In the genomic region with DNA sequence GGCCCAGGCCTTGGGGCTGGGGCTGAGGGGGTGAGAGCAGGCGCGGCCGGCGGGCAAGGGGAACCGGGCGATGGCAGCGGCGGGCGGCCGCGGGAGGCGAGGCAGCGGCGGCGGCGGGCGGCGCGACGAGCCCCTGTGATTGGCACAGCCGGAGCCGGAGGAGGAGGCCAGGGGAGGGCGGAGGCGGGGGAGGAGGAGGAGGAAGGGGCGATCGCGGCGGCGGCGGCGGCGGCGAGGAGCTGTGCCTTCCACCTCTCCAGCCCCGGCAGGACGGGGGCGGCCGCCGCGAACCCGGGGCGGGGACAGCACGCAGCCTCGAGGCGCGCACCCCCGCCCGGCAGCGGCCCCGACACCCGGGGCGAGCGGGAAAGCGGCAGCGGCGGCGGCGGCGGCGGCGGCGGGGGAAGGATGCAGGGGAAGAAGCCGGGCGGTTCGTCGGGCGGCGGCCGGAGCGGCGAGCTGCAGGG, we compare ENCODE assay signal across 8 cellular contexts. TPM values are rescaled to one million over a fixed set of nuclear protein-coding genes. Genes with fewer than 3 reads are reported as not detected.
A peak's percentile ranks its signal among the peaks of the same experiment; 100 is the strongest.
DNase-seq lines count a peak whose midpoint lies in the region; ATAC-seq, FAIRE-seq and TF ChIP-seq lines count a peak whose summit lies in the region.

A gene (plus strand): TSS at position 208 of the 467 bp plus-strand sequence.

- H3K27me3 ChIP-seq in H1 (replicated peaks in 1 of 4; ENCODE audit: control insufficient read depth in 3 of 4, extremely low read depth in 1 of 4, insufficient read depth in 3 of 4, low read length in 3 of 4) = peaks cover 0 to 11% (median 10%) of the 10 kb centered on the region in 4 experiments; a peak in 5 of 7 replicates

- CTCF ChIA-PET in activated CD4-positive, alpha-beta memory T cell treated with anti-CD3 and anti-CD28 coated beads for 36 hours (lab: Charles Lee) = interaction anchor here (0.7 to 11.0 kb wide), 14 partner anchors 9 to 969 kb away, joined by 3 to 173 read pairs (median 5); no protein-coding TSS in a partner anchor
- CTCF ChIA-PET in H1 (lab: Charles Lee; ENCODE audit: partially characterized antibody) = interaction anchor here (0.8 to 10.9 kb wide), 17 partner anchors 9 to 553 kb away, joined by 3 to 118 read pairs (median 5); no protein-coding TSS in a partner anchor

- peak within 1 kb of the TSS; percentile 77 for H3K27ac Mint-ChIP-seq in activated CD4-positive, alpha-beta memory T cell treated with anti-CD3 and anti-CD28 coated beads for 36 hours

- no peak within 1 kb of the TSS for H3K23ac ChIP-seq in H1 (ENCODE audit: insufficient read length)

- H4K91ac ChIP-seq in H1 (replicated peaks; ENCODE audit: insufficient read length, low read length) = no peak within 1 kb of the TSS

- H3K9me3 Mint-ChIP-seq in activated CD4-positive, alpha-beta memory T cell treated with anti-CD3 and anti-CD28 coated beads for 36 hours = no peaks in the 10 kb centered on the region

- H2AK5ac ChIP-seq in H1 (ENCODE audit: low read depth, low read length) = no peak within 1 kb of the TSS

- H3K4me2 ChIP-seq in H1 (ENCODE audit: insufficient read depth in 1 of 2, low read depth in 2 of 2, low read length in 2 of 2) = peak within 1 kb of the TSS; percentile 86 to 87

- H3K79me1 ChIP-seq in H1 (ENCODE audit: low read depth, low read length) = peaks cover 3% of the 10 kb centered on the region; the same call in 1 of the 2 replicates

- H3K4me3 Mint-ChIP-seq in activated CD4-positive, alpha-beta memory T cell treated with anti-CD3 and anti-CD28 coated beads for 36 hours = peak within 1 kb of the TSS; percentile 78

- peaks cover 0 to 3% of the 10 kb centered on the region in 2 experiments for H4K20me1 ChIP-seq in H1 (replicated peaks in 1 of 2; ENCODE audit: control insufficient read depth in 1 of 2, insufficient read depth in 2 of 2, low read length in 2 of 2)

- H3K27ac ChIP-seq in H1 (ENCODE audit: low read depth, low read length) = no peak within 1 kb of the TSS

- no peak for TF ChIP-seq EP300 in H1 (IDR thresholded peaks at IDR 0.05; ENCODE audit: borderline replicate concordance in 1 of 2, low read depth in 2 of 2, low read length in 2 of 2)

- no peak within 1 kb of the TSS for H2BK15ac ChIP-seq in H1 (ENCODE audit: low read length)

- peak within 1 kb of the TSS; percentile 45 for H4K8ac ChIP-seq in H1 (ENCODE audit: extremely low read depth, insufficient read depth, low read length)

- H3K14ac ChIP-seq in H1 (ENCODE audit: insufficient read length) = no peak within 1 kb of the TSS

- H2BK12ac ChIP-seq in H1 (ENCODE audit: low read depth, low read length) = no peak within 1 kb of the TSS

- H3K23me2 ChIP-seq in H1 (ENCODE audit: low read depth, low read length) = peaks cover 7% of the 10 kb centered on the region; the same call in 1 of the 2 replicates

- H2AFZ ChIP-seq in H1 (ENCODE audit: low read length) = 0 out of 2 replicates have a peak within 1 kb of the TSS, but pooled peaks have one; percentile 43

- 2% methylated on average over 11 of the region's 70 CpGs; no CpG with 5 or more reads in 1 of the 2 experiments for WGBS in H1 (ENCODE audit: extremely low coverage in 1 of 2, insufficient coverage in 1 of 2, insufficient read length in 1 of 2, insufficient replicate concordance in 2 of 2, low coverage in 1 of 2, low lambda C conversion rate in 2 of 2, missing lambda C conversion rate in 1 of 2), 2 experiments

- DNase-seq in NCI-H2171 treated with DMSO at 0.1 percent for 48 hours (lab: John Stamatoyannopoulos, UW) (peak; percentile 59), H1 (ENCODE audit: low read depth in 1 of 2, low spot score in 2 of 2) (no peak), mesenteric fat pad (ENCODE audit: low spot score) (peak; percentile 92), NCI-H446 treated with DMSO at 0.1 percent for 48 hours (lab: John Stamatoyannopoulos, UW) (no peak)
- peak; percentile 74 for DNase-seq in activated CD4-positive, alpha-beta memory T cell treated with anti-CD3 and anti-CD28 coated beads for 36 hours
- peak; percentile 44 to 45 for DNase-seq in stimulated activated CD8-positive, alpha-beta memory T cell treated with anti-CD3 and anti-CD28 coated beads, Interleukin-2, amount 100 ng/mL, for 48 hours (ENCODE audit: low read depth in 2 of 2)

- H3K18ac ChIP-seq in H1 (ENCODE audit: extremely low read depth, low read length) = peak within 1 kb of the TSS; percentile 80

- no peak for TF ChIP-seq POLR2A in H1 (IDR thresholded peaks at IDR 0.05; ENCODE audit: control extremely low read depth in 1 of 2, low read depth in 2 of 2, low read length in 2 of 2)

- no peak within 1 kb of the TSS for H2BK20ac ChIP-seq in H1 (ENCODE audit: low read length)

- H3K27me3 Mint-ChIP-seq in activated CD4-positive, alpha-beta memory T cell treated with anti-CD3 and anti-CD28 coated beads for 36 hours = no peaks in the 10 kb centered on the region

- peaks cover 7 to 15% (median 11%) of the 10 kb centered on the region in 4 experiments; a peak in 6 of 7 replicates for H3K4me1 ChIP-seq in H1 (replicated peaks in 1 of 4; ENCODE audit: control insufficient read depth in 3 of 4, insufficient read depth in 4 of 4, low read length in 3 of 4)

- no peaks in the 10 kb centered on the region for H3K36me3 Mint-ChIP-seq in activated CD4-positive, alpha-beta memory T cell treated with anti-CD3 and anti-CD28 coated beads for 36 hours

- no peak within 1 kb of the TSS for H4K5ac ChIP-seq in H1 (ENCODE audit: insufficient read length, low read depth, low read length)

- no peak within 1 kb of the TSS for H3K56ac ChIP-seq in H1 (replicated peaks; ENCODE audit: insufficient read length, low read depth, low read length)

- peak within 1 kb of the TSS in 2 of 4 experiments; percentile 22 to 81; a peak in 3 of 7 replicates for H3K9ac ChIP-seq in H1 (replicated peaks in 1 of 4; ENCODE audit: extremely low read depth in 1 of 4, low read depth in 3 of 4, low read length in 3 of 4)

- H2BK5ac ChIP-seq in H1 (ENCODE audit: low read depth, low read length) = no peak within 1 kb of the TSS; the same call in 1 of the 2 replicates

- H3K36me3 ChIP-seq in H1 (ENCODE audit: control insufficient read depth in 2 of 4, insufficient read depth in 4 of 4, low read length in 3 of 4) = no peaks in the 10 kb centered on the region

- TF ChIP-seq CTCF in H1 (IDR thresholded peaks at IDR 0.05; ENCODE audit: control extremely low read depth in 1 of 3, insufficient read depth in 1 of 3, low read depth in 1 of 3, low read length in 3 of 3) = no peak

- POLR2A ChIA-PET in activated CD4-positive, alpha-beta memory T cell treated with anti-CD3 and anti-CD28 coated beads for 36 hours (lab: Charles Lee) = interaction anchor here (1.3 to 2.2 kb wide), 2 partner anchors 75 to 147 kb away, joined by 3 to 6 read pairs; no protein-coding TSS in a partner anchor
- POLR2A ChIA-PET in H1 (lab: Charles Lee; ENCODE audit: partially characterized antibody) = interaction anchor here (0.7 to 1.5 kb wide), 2 partner anchors 88 to 147 kb away, joined by 3 read pairs; no protein-coding TSS in a partner anchor

- no peak within 1 kb of the TSS for H3K4ac ChIP-seq in H1 (replicated peaks; ENCODE audit: insufficient read length, low read depth, low read length)

- ATAC-seq in GM18502 (IDR thresholded peaks at IDR 0.05; ENCODE audit: poor library complexity, unreplicated experiment) (peak; percentile 16), HG02798 (IDR thresholded peaks at IDR 0.05; ENCODE audit: poor library complexity, unreplicated experiment) (peak; percentile 18)

- intact Hi-C loops in activated CD4-positive, alpha-beta memory T cell treated with anti-CD3 and anti-CD28 coated beads for 36 hours (cut with micrococcal nuclease) = loop anchor here (1.0 to 10.0 kb wide), 5 partner anchors 224 to 919 kb away; a partner anchor contains a TSS

- H3K9me3 ChIP-seq in H1 (ENCODE audit: insufficient read depth in 2 of 2, low read depth in 1 of 2, low read length in 1 of 2) = no peaks in the 10 kb centered on the region

- H2BK120ac ChIP-seq in H1 (replicated peaks; ENCODE audit: low read depth, low read length) = no peak within 1 kb of the TSS

- peaks cover 64% of the 10 kb centered on the region for H3K4me1 Mint-ChIP-seq in activated CD4-positive, alpha-beta memory T cell treated with anti-CD3 and anti-CD28 coated beads for 36 hours (ENCODE audit: low read depth)

- no peak for TF ChIP-seq RAD21 in H1 (IDR thresholded peaks at IDR 0.05 in 1 of 2, conservative IDR thresholded peaks at IDR 0.05 in 1 of 2; ENCODE audit: low read depth in 2 of 2, low read length in 2 of 2)

- peaks cover 0 to 11% of the 10 kb centered on the region in 2 experiments; a peak in 2 of 4 replicates for H3K79me2 ChIP-seq in H1 (ENCODE audit: control insufficient read depth in 1 of 2, insufficient read depth in 2 of 2, low read length in 2 of 2)

- no peak for FAIRE-seq in H1 (lab: Jason Lieb, UNC)

- peak within 1 kb of the TSS; percentile 66 to 86 (median 74) for H3K4me3 ChIP-seq in H1 (ENCODE audit: extremely low read depth in 1 of 4, insufficient read depth in 2 of 4, low read depth in 3 of 4, low read length in 4 of 4)

TF ChIP-seq in H1, 55 proteins besides CTCF, POLR2A, EP300 and RAD21 (continues in another document):
- TF ChIP-seq, protein P1, sequence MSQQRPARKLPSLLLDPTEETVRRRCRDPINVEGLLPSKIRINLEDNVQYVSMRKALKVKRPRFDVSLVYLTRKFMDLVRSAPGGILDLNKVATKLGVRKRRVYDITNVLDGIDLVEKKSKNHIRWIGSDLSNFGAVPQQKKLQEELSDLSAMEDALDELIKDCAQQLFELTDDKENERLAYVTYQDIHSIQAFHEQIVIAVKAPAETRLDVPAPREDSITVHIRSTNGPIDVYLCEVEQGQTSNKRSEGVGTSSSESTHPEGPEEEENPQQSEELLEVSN (IDR thresholded peaks at IDR 0.05) = no peak
- TF ChIP-seq SP2 (IDR thresholded peaks at IDR 0.05; ENCODE audit: low read length) (no peak), TAF1 (IDR thresholded peaks at IDR 0.05; ENCODE audit: low read depth, low read length) (peak; percentile 3; the same call in 1 of the 2 replicates), EZH2 (IDR thresholded peaks at IDR 0.05; ENCODE audit: low read depth, low read length, severe bottlenecking) (no peak), ASH2L (IDR thresholded peaks at IDR 0.05; ENCODE audit: low read length) (no peak), FOSL1 (IDR thresholded peaks at IDR 0.05; ENCODE audit: insufficient read depth, low read depth, low read length) (no peak), SAP30 (IDR thresholded peaks at IDR 0.05; ENCODE audit: insufficient read depth, insufficient replicate concordance, low read length) (no peak)

RNA-seq across cellular contexts. Expression of the gene that starts here (rescaled TPM):
- 10 to 100 TPM; 10.8 to 12.7 TPM for total RNA-seq in activated CD4-positive, alpha-beta memory T cell treated with anti-CD3 and anti-CD28 coated beads for 36 hours
- 15.1 and 15.3 TPM in 2 replicates for total RNA-seq in H1 (2021; fragmentation: NEBNext Ultra II Directional; extraction: Animal tissue kit (Norgen Biotek cat#: 25700))
- polyA plus RNA-seq in H1 (2011; rRNA removed) = 20.4 and 23.4 TPM in 2 replicates
- polyA plus RNA-seq in H1 (2011; cell fraction: cytosol; rRNA removed) = 12.0 TPM
- polyA plus RNA-seq in H1 (2011; cell fraction: nucleus; rRNA removed) = 24.1 TPM
- polyA plus RNA-seq in H1 (2012, experiment 1 of 2) = 12.7 to 14.0 TPM (median 13.7 TPM) in 4 replicates
- polyA plus RNA-seq in H1 (2012, experiment 2 of 2) = 10.1 TPM
- polyA plus RNA-seq in H1 (2013, experiment 1 of 2) = 12.0 TPM
- 14.2 TPM for polyA plus RNA-seq in H1 (2013, experiment 2 of 2)
- polyA minus RNA-seq in H1 (2011; rRNA and poly(A)+ RNA removed) = 36.9 and 53.2 TPM in 2 replicates
- polyA minus RNA-seq in H1 (2011; cell fraction: cytosol; rRNA and poly(A)+ RNA removed) = 16.9 TPM
- 23.3 TPM for polyA minus RNA-seq in H1 (2011; cell fraction: nucleus; rRNA and poly(A)+ RNA removed)
- total RNA-seq in mesenteric fat pad = 25.9 TPM

Comparison
In these comparisons a context has a peak if more than half of its experiments do, and no peak if none do; other contexts are left out.
1. DNase-seq: peak in NCI-H2171 treated with DMSO at 0.1 percent for 48 hours (single experiment), activated CD4-positive, alpha-beta memory T cell treated with anti-CD3 and anti-CD28 coated beads for 36 hours (single experiment), mesenteric fat pad (single experiment) and stimulated activated CD8-positive, alpha-beta memory T cell treated with anti-CD3 and anti-CD28 coated beads, Interleukin-2, amount 100 ng/mL, for 48 hours (2 of 2); none in H1 (0 of 2) and NCI-H446 treated with DMSO at 0.1 percent for 48 hours (single experiment).